33 cellular contexts compared by ENCODE assay signal in genomic region chr16:35258381-35258780, GRCh38.
"Had no signal": no experiment of that assay in that cellular context is flagged by ENCODE, and none has a peak within 500 bp of the region (broad histone marks: within the 10 kb centered on the region; RNA-seq: fewer than 3 reads in every experiment).

No MANE protein-coding gene starts in this region.

- H3K4me1 Mint-ChIP-seq: activated B cell treated with CpG ODN at 0.5 μM for 24 hours; activated CD4-positive, alpha-beta T cell treated with anti-CD3 and anti-CD28 coated beads for 36 hours; activated naive CD4-positive, alpha-beta T cell treated with anti-CD3 and anti-CD28 coated beads, Interleukin-2, amount 10 ng/mL, durations not matched to agents 7 days and 5 days; activated naive CD4-positive, alpha-beta T cell treated with anti-CD3 and anti-CD28 coated beads, Interleukin-2, amount 50 U/mL, for 24 hours; activated naive CD8-positive, alpha-beta T cell treated with anti-CD3 and anti-CD28 coated beads, Interleukin-2, amount 10 ng/mL, durations not matched to agents 7 days and 5 days; activated naive CD8-positive, alpha-beta T cell treated with anti-CD3 and anti-CD28 coated beads, Interleukin-2, amount 50 U/mL, for 24 hours had no signal

- DNase-seq: activated B cell treated with CpG ODN at 0.5 μM for 24 hours; activated CD4-positive, alpha-beta memory T cell treated with anti-CD3 and anti-CD28 coated beads for 36 hours; activated CD4-positive, alpha-beta T cell treated with anti-CD3 and anti-CD28 coated beads for 36 hours; activated CD4-positive, alpha-beta T cell treated with anti-CD3 and anti-CD28 coated beads for 48 hours; activated CD4-positive, alpha-beta T cell treated with anti-CD3 and anti-CD28 coated beads, Interleukin-2, amount 50 U/mL, for 1 hour; activated CD4-positive, alpha-beta T cell treated with anti-CD3 and anti-CD28 coated beads, Interleukin-2, amount 50 U/mL, for 4 hours; activated CD4-positive, CD25-positive, alpha-beta regulatory T cell treated with anti-CD3 and anti-CD28 coated beads, Interleukin-2, amount 50 U/mL, for 72 hours; activated CD8-positive, alpha-beta memory T cell treated with anti-CD3 and anti-CD28 coated beads, Interleukin-2, amount 50 U/mL, for 4 hours; activated CD8-positive, alpha-beta T cell treated with anti-CD3 and anti-CD28 coated beads for 36 hours; activated effector memory CD4-positive, alpha-beta T cell treated with Interleukin-2 at 50 U/mL for 16 hours; activated gamma-delta T cell; activated naive CD4-positive, alpha-beta T cell treated with anti-CD3 and anti-CD28 coated beads, Interleukin-2, amount 10 ng/mL, durations not matched to agents 7 days and 5 days; activated naive CD4-positive, alpha-beta T cell treated with Interleukin-2 at 50 U/mL for 16 hours; activated naive CD8-positive, alpha-beta T cell treated with anti-CD3 and anti-CD28 coated beads, Interleukin-2, amount 10 ng/mL, durations not matched to agents 7 days and 5 days; activated naive CD8-positive, alpha-beta T cell treated with anti-CD3 and anti-CD28 coated beads, Interleukin-2, amount 50 U/mL, for 24 hours; activated T-cell treated with anti-CD3 and anti-CD28 coated beads for 4 hours; activated T-cell treated with anti-CD3 and anti-CD28 coated beads, Interleukin-2, amount 50 U/mL, for 1 hour; activated T-cell treated with anti-CD3 and anti-CD28 coated beads, Interleukin-2, amount 50 U/mL, for 48 hours; amygdala; anterior cingulate cortex; body of pancreas; brain microvascular endothelial cell; central memory CD4-positive, alpha-beta T cell; SW 1271; T-helper 1 cell; T-helper 2 cell; T-helper 9 cell had no signal

- H3K4me3 ChIP-seq: body of pancreas, breast epithelium had no signal

- H3K36me3 Mint-ChIP-seq: activated CD4-positive, alpha-beta memory T cell treated with anti-CD3 and anti-CD28 coated beads for 36 hours; activated naive CD4-positive, alpha-beta T cell treated with anti-CD3 and anti-CD28 coated beads, Interleukin-2, amount 10 ng/mL, durations not matched to agents 7 days and 5 days; activated naive CD8-positive, alpha-beta T cell; activated naive CD8-positive, alpha-beta T cell treated with anti-CD3 and anti-CD28 coated beads, Interleukin-2, amount 10 ng/mL, durations not matched to agents 7 days and 5 days had no signal

- H3K27ac Mint-ChIP-seq: activated B cell treated with CpG ODN at 0.5 μM for 24 hours; activated CD4-positive, alpha-beta memory T cell treated with anti-CD3 and anti-CD28 coated beads for 36 hours; activated CD4-positive, alpha-beta T cell treated with anti-CD3 and anti-CD28 coated beads for 36 hours; activated CD8-positive, alpha-beta T cell treated with anti-CD3 and anti-CD28 coated beads for 36 hours; activated naive CD4-positive, alpha-beta T cell treated with anti-CD3 and anti-CD28 coated beads, Interleukin-2, amount 10 ng/mL, durations not matched to agents 7 days and 5 days; activated naive CD4-positive, alpha-beta T cell treated with anti-CD3 and anti-CD28 coated beads, Interleukin-2, amount 50 U/mL, for 24 hours; activated naive CD8-positive, alpha-beta T cell; activated naive CD8-positive, alpha-beta T cell treated with anti-CD3 and anti-CD28 coated beads, Interleukin-2, amount 10 ng/mL, durations not matched to agents 7 days and 5 days; activated naive CD8-positive, alpha-beta T cell treated with anti-CD3 and anti-CD28 coated beads, Interleukin-2, amount 50 U/mL, for 24 hours; activated T-helper 2 cell treated with anti-CD3 and anti-CD28 coated beads, Interferon-gamma antibody, Interleukin-2, Interleukin-4, amounts not matched to agents 10 μg/mL and 5 μg/mL and 100 μg/mL, durations not matched to agents 14 hours and 24 hours and 36 hours; T-helper 1 cell treated with Interleukin-12 subunit alpha and Interleukin-12 subunit beta and Interleukin-4 antibody, amounts not matched to agents 30 μg/mL and 1 μg/mL, for 36 hours; T-helper 2 cell treated with Interferon-gamma antibody and Interleukin-4, amounts not matched to agents 5 μg/mL and 100 μg/mL, for 36 hours had no signal

- H3K4me3 Mint-ChIP-seq: activated B cell treated with CpG ODN at 0.5 μM for 24 hours; activated CD4-positive, alpha-beta memory T cell treated with anti-CD3 and anti-CD28 coated beads for 36 hours; activated CD4-positive, alpha-beta T cell treated with anti-CD3 and anti-CD28 coated beads for 36 hours; activated CD8-positive, alpha-beta T cell treated with anti-CD3 and anti-CD28 coated beads for 36 hours; activated naive CD4-positive, alpha-beta T cell treated with anti-CD3 and anti-CD28 coated beads, Interleukin-2, amount 10 ng/mL, durations not matched to agents 7 days and 5 days; activated naive CD4-positive, alpha-beta T cell treated with anti-CD3 and anti-CD28 coated beads, Interleukin-2, amount 50 U/mL, for 24 hours; activated naive CD8-positive, alpha-beta T cell; activated naive CD8-positive, alpha-beta T cell treated with anti-CD3 and anti-CD28 coated beads, Interleukin-2, amount 10 ng/mL, durations not matched to agents 7 days and 5 days; activated naive CD8-positive, alpha-beta T cell treated with anti-CD3 and anti-CD28 coated beads, Interleukin-2, amount 50 U/mL, for 24 hours; T-helper 1 cell treated with Interleukin-12 subunit alpha and Interleukin-12 subunit beta and Interleukin-4 antibody, amounts not matched to agents 30 μg/mL and 1 μg/mL, for 36 hours; T-helper 2 cell treated with Interferon-gamma antibody and Interleukin-4, amounts not matched to agents 5 μg/mL and 100 μg/mL, for 36 hours had no signal

- H3K27me3 Mint-ChIP-seq: activated B cell treated with CpG ODN at 0.5 μM for 24 hours; activated CD4-positive, alpha-beta memory T cell treated with anti-CD3 and anti-CD28 coated beads for 36 hours; activated CD4-positive, alpha-beta T cell treated with anti-CD3 and anti-CD28 coated beads for 36 hours; activated CD8-positive, alpha-beta T cell treated with anti-CD3 and anti-CD28 coated beads for 36 hours; activated naive CD4-positive, alpha-beta T cell treated with anti-CD3 and anti-CD28 coated beads, Interleukin-2, amount 10 ng/mL, durations not matched to agents 7 days and 5 days; activated naive CD4-positive, alpha-beta T cell treated with anti-CD3 and anti-CD28 coated beads, Interleukin-2, amount 50 U/mL, for 24 hours; activated naive CD8-positive, alpha-beta T cell; activated naive CD8-positive, alpha-beta T cell treated with anti-CD3 and anti-CD28 coated beads, Interleukin-2, amount 10 ng/mL, durations not matched to agents 7 days and 5 days; activated naive CD8-positive, alpha-beta T cell treated with anti-CD3 and anti-CD28 coated beads, Interleukin-2, amount 50 U/mL, for 24 hours had no signal

- H3K9me3 ChIP-seq: body of pancreas had no signal

- ATAC-seq: activated CD4-positive, alpha-beta T cell treated with anti-CD3 and anti-CD28 coated beads for 36 hours; activated CD8-positive, alpha-beta T cell treated with anti-CD3 and anti-CD28 coated beads for 36 hours; activated naive CD8-positive, alpha-beta T cell treated with anti-CD3 and anti-CD28 coated beads, Interleukin-2, amount 50 U/mL, for 24 hours; body of pancreas had no signal
